In the genomic region with DNA sequence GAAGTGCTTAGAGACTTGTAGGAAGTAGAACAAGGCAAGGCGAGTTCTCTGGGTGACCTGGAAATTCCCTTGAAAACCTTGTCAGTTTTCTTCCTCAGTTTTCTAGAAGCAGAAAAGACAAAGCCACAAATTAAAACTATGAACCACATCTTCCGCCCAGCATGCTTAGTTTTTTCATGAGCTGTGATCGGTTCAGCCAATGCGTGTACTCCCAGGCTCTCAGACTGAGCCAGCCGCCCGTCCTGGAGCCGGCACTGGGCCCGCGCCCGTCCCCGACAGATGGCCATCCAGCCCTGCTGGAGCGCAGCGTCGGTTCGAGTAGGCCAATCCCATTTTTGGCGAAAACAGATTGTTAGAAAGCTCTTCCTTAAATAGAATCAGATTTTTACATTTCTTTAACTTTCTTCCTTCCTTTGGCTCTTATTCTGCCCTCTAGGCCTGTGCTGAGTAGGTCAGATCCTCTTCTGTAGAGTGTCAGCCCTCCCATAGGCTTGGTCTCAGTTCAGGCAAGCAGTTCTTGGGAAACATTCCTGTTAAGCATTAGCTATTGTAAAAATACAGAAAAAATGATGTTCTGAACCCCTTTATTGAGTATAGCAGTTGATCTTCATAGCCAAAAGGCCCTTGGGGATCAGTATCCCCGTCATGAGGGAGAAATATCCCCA, we compare ENCODE assay signal across 12 cellular contexts.
DNase-seq lines count a peak whose midpoint lies in the region; ATAC-seq and TF ChIP-seq lines count a peak whose summit lies in the region.
"Had no signal": no experiment of that assay in that cellular context is flagged by ENCODE, and none has a peak within 500 bp of the region (broad histone marks: within the 10 kb centered on the region; RNA-seq: fewer than 3 reads in every experiment).

No MANE protein-coding gene starts in this region.

- H3K27ac ChIP-seq in mammary epithelial cell (ENCODE audit: insufficient read depth, low read depth, low read length), result peak overlapping the region; percentile 83
- H3K27ac ChIP-seq: BLaER1 treated with 17β-estradiol and CSF1 and Interleukin-3, amounts not matched to agents 10 nM and 100 nM; HL-60; uterus had no signal

- no peak overlapping the region for H3K4me3 ChIP-seq in mammary epithelial cell (replicated peaks in 1 of 3; ENCODE audit: insufficient read depth in 1 of 3, low read depth in 2 of 3, low read length in 3 of 3)
- no peak overlapping the region for H3K4me3 ChIP-seq in lower leg skin (ENCODE audit: low read depth, poor library complexity, severe bottlenecking)
- H3K4me3 ChIP-seq: BLaER1 treated with 17β-estradiol and CSF1 and Interleukin-3, amounts not matched to agents 10 nM and 100 nM; uterus had no signal

- TF ChIP-seq CTCF in mammary epithelial cell (conservative IDR thresholded peaks at IDR 0.05 in 1 of 2, IDR thresholded peaks at IDR 0.05 in 1 of 2; ENCODE audit: extremely low read depth in 1 of 2, insufficient read depth in 1 of 2, low read depth in 1 of 2, low read length in 2 of 2) (no peak), lower leg skin (IDR thresholded peaks at IDR 0.05) (no peak)

- in situ Hi-C loops in mammary epithelial cell (cut with MboI; ENCODE audit: low sequenced_read_pairs in 2 of 2), result no loop called here

- peaks cover 42% of the 10 kb centered on the region for H3K4me1 ChIP-seq in mammary epithelial cell (ENCODE audit: insufficient read depth, low read length)
- H3K4me1 ChIP-seq: uterus had no signal

- CTCF ChIA-PET in mammary epithelial cell (lab: Charles Lee; ENCODE audit: low non-redundant PET), result no interaction called here

- H2AFZ ChIP-seq in mammary epithelial cell (ENCODE audit: low read depth, low read length), result no peak overlapping the region

- dilution Hi-C loops in mammary epithelial cell (cut with HindIII; ENCODE audit: low sequenced_read_pairs), result no loop called here

- intact Hi-C loops in mammary epithelial cell (cut with micrococcal nuclease), result loop anchor here (2.0 kb wide), 1 partner anchor 108 kb away; no protein-coding TSS in a partner anchor
- intact Hi-C loops in lower leg skin (cut with DNase I; ENCODE audit: low total_unique reads), result no loop called here

- H3K27me3 ChIP-seq in mammary epithelial cell (ENCODE audit: insufficient read depth, low read length), result no peaks in the 10 kb centered on the region
- H3K27me3 ChIP-seq: BLaER1 treated with 17β-estradiol and CSF1 and Interleukin-3, amounts not matched to agents 10 nM and 100 nM; uterus had no signal

- no peak overlapping the region for H3K9ac ChIP-seq in mammary epithelial cell (ENCODE audit: insufficient read depth, low read length)
- H3K9ac ChIP-seq: BLaER1 treated with 17β-estradiol and CSF1 and Interleukin-3, amounts not matched to agents 10 nM and 100 nM had no signal

- no peak for ATAC-seq in HG03442 (IDR thresholded peaks at IDR 0.05; ENCODE audit: unreplicated experiment)

- no TSS peak for BruUV-seq in mammary epithelial cell (replicated peaks; lab: Mats Ljungman, UMichigan)

- no peaks in the 10 kb centered on the region for H4K20me1 ChIP-seq in mammary epithelial cell (ENCODE audit: insufficient read depth, low read length)

- H3K79me2 ChIP-seq in mammary epithelial cell (ENCODE audit: insufficient read depth, low read length), result peaks cover 75% of the 10 kb centered on the region

- peak; percentile 91 for DNase-seq in DMS 273 (lab: John Stamatoyannopoulos, UW; ENCODE audit: unreplicated experiment)
- peak; percentile 43 for DNase-seq in T-helper 22 cell (ENCODE audit: low read depth)
- DNase-seq in mammary epithelial cell, result peak; percentile 64
- DNase-seq in occipital lobe (lab: John Stamatoyannopoulos, UW), result peak; percentile 42
- DNase-seq in 8988T, result no peak
- DNase-seq in NCI-H1105 (lab: John Stamatoyannopoulos, UW), result no peak
- DNase-seq in lower leg skin (ENCODE audit: low spot score in 2 of 2), result no peak
- DNase-seq: NCI-H1417 treated with DMSO at 0.1 percent for 48 hours, uterus had no signal

- WGBS in mammary epithelial cell (ENCODE audit: low coverage, missing lambda C conversion rate), result 77% methylated on average over 16 of the region's 17 CpGs
- 64 to 76% methylated on average over 17 of the region's 17 CpGs for WGBS in lower leg skin, 2 donors

- H3K36me3 ChIP-seq in mammary epithelial cell (ENCODE audit: insufficient read depth, low read length), result no peaks in the 10 kb centered on the region
- H3K36me3 ChIP-seq: uterus had no signal

- no peak for TF ChIP-seq POLR2A in lower leg skin (IDR thresholded peaks at IDR 0.05)

- H3K9me3 ChIP-seq in mammary epithelial cell (replicated peaks; ENCODE audit: insufficient read depth, low read length), result no peaks in the 10 kb centered on the region
- H3K9me3 ChIP-seq: uterus had no signal

- H3K4me2 ChIP-seq in mammary epithelial cell (ENCODE audit: insufficient read depth, low read depth, low read length), result peak overlapping the region; percentile 83
- H3K4me2 ChIP-seq: BLaER1 treated with 17β-estradiol and CSF1 and Interleukin-3, amounts not matched to agents 10 nM and 100 nM had no signal

Comparison
In these comparisons a context has a peak if more than half of its experiments do, and no peak if none do; other contexts are left out.
1. DNase-seq: peak in DMS 273 (single experiment), T-helper 22 cell (single experiment), mammary epithelial cell (single experiment) and occipital lobe (single experiment); none in 8988T (single experiment), NCI-H1105 (single experiment) and lower leg skin (0 of 2).